Comparison of ENCODE assay signal across 25 cellular contexts in genomic region chr19:16015805-16016173, GRCh38.
DNase-seq lines count a peak whose midpoint lies in the region; ATAC-seq, FAIRE-seq and TF ChIP-seq lines count a peak whose summit lies in the region.
"Had no signal": no experiment of that assay in that cellular context is flagged by ENCODE, and none has a peak within 500 bp of the region (broad histone marks: within the 10 kb centered on the region; RNA-seq: fewer than 3 reads in every experiment).

No MANE protein-coding gene starts in this region.

- H3K9me2 ChIP-seq in SK-N-SH: no peaks in the 10 kb centered on the region

- DNase-seq in SK-N-SH (peak; percentile 6), kidney (peak; percentile 45), dedifferentiated amniotic fluid mesenchymal stem cell (ENCODE audit: extremely low spot score) (no peak)
- no peak for DNase-seq in activated naive CD4-positive, alpha-beta T cell treated with anti-CD3 and anti-CD28 coated beads, Interleukin-2, amount 50 U/mL, for 72 hours (ENCODE audit: low spot score in 2 of 2)
- DNase-seq in activated naive CD4-positive, alpha-beta T cell (lab: John Stamatoyannopoulos, UW): no peak
- DNase-seq in stimulated activated effector memory CD8-positive, alpha-beta T cell treated with anti-CD3 and anti-CD28 coated beads, Interleukin-12 subunit alpha, Interleukin-12 subunit beta, amount 100 ng/mL, for 72 hours (ENCODE audit: low spot score in 2 of 2): no peak
- DNase-seq in stimulated activated CD4-positive, alpha-beta T cell treated with anti-CD3 and anti-CD28 coated beads, Interleukin-4, amount 100 ng/mL, for 1 hour: no peak
- DNase-seq: CD8-positive, alpha-beta memory T cell; DMS79 treated with DMSO at 0.1 percent for 48 hours; GF-D8; NCI-H1048; NCI-H1417; NCI-H1694; NCI-H2029 treated with DMSO at 0.1 percent for 48 hours; NCI-H2227 treated with DMSO at 0.1 percent for 48 hours; NCI-H526 treated with DMSO at 0.1 percent for 48 hours; Right ventricle myocardium superior; RPMI8226 had no signal

- no peaks in the 10 kb centered on the region for H3K36me3 Mint-ChIP-seq in activated naive CD4-positive, alpha-beta T cell treated with anti-CD3 and anti-CD28 coated beads, Interleukin-2, amount 50 U/mL, for 72 hours
- H3K36me3 Mint-ChIP-seq in stimulated activated effector memory CD8-positive, alpha-beta T cell treated with anti-CD3 and anti-CD28 coated beads, Interleukin-12 subunit alpha, Interleukin-12 subunit beta, amount 100 ng/mL, for 72 hours: no peaks in the 10 kb centered on the region
- H3K36me3 Mint-ChIP-seq: CD8-positive, alpha-beta memory T cell had no signal

- 60% methylated on average over 1 of the region's 3 CpGs for whole genome bisulfite sequencing in SK-N-SH (ENCODE audit: low lambda C conversion rate)

- TF ChIP-seq EP300 in SK-N-SH (IDR thresholded peaks at IDR 0.05; ENCODE audit: borderline replicate concordance in 1 of 2, low read depth in 1 of 2, low read length in 1 of 2): no peak

- H3K4me1 Mint-ChIP-seq in stimulated activated effector memory CD8-positive, alpha-beta T cell treated with anti-CD3 and anti-CD28 coated beads, Interleukin-12 subunit alpha, Interleukin-12 subunit beta, amount 100 ng/mL, for 72 hours: no peaks in the 10 kb centered on the region
- H3K4me1 Mint-ChIP-seq: B cell; CD8-positive, alpha-beta memory T cell had no signal

- FAIRE-seq in kidney (lab: Jason Lieb, UNC): no peak
- FAIRE-seq: GM12891, GM19239, H54 had no signal

- no peaks in the 10 kb centered on the region for H3K79me2 ChIP-seq in SK-N-SH (ENCODE audit: insufficient read depth)

- CTCF ChIA-PET in SK-N-SH (lab: Yijun Ruan, JAX): no interaction called here

- no peaks in the 10 kb centered on the region; the same call in 1 of the 2 replicates for H3K27me3 ChIP-seq in SK-N-SH (ENCODE audit: insufficient read depth)

- H3K9me3 Mint-ChIP-seq in activated naive CD4-positive, alpha-beta T cell treated with anti-CD3 and anti-CD28 coated beads, Interleukin-2, amount 50 U/mL, for 72 hours: no peaks in the 10 kb centered on the region
- H3K9me3 Mint-ChIP-seq in stimulated activated effector memory CD8-positive, alpha-beta T cell treated with anti-CD3 and anti-CD28 coated beads, Interleukin-12 subunit alpha, Interleukin-12 subunit beta, amount 100 ng/mL, for 72 hours: no peaks in the 10 kb centered on the region
- H3K9me3 Mint-ChIP-seq: CD8-positive, alpha-beta memory T cell had no signal

- TF ChIP-seq CTCF in SK-N-SH (IDR thresholded peaks at IDR 0.05) (no peak), kidney (IDR thresholded peaks at IDR 0.05; ENCODE audit: borderline replicate concordance, extremely low read depth, insufficient read depth) (no peak)

- H3K9ac ChIP-seq in SK-N-SH (no peak overlapping the region), kidney (ENCODE audit: low read length in 2 of 2) (no peak overlapping the region)

- H4K20me1 ChIP-seq in SK-N-SH (ENCODE audit: insufficient read depth): no peaks in the 10 kb centered on the region

- POLR2A ChIA-PET in SK-N-SH (lab: Yijun Ruan, JAX): no interaction called here

- no peak for ATAC-seq in SK-N-SH treated with all-trans-retinoic acid at 6 μM for 48 hours
- ATAC-seq in activated naive CD4-positive, alpha-beta T cell treated with anti-CD3 and anti-CD28 coated beads, Interleukin-2, amount 50 U/mL, for 72 hours: no peak
- ATAC-seq in stimulated activated effector memory CD8-positive, alpha-beta T cell treated with anti-CD3 and anti-CD28 coated beads, Interleukin-12 subunit alpha, Interleukin-12 subunit beta, amount 100 ng/mL, for 72 hours: no peak

- H3K27ac ChIP-seq in SK-N-SH (ENCODE audit: low read depth in 2 of 2, low read length in 1 of 2) (no peak overlapping the region), kidney (ENCODE audit: low read depth in 2 of 2, low read length in 2 of 2) (no peak overlapping the region)
- H3K27ac ChIP-seq: 22Rv1, C4-2B had no signal

- no peaks in the 10 kb centered on the region for H3F3A ChIP-seq in SK-N-SH (replicated peaks; ENCODE audit: insufficient read depth)

- H3K4me3 Mint-ChIP-seq in stimulated activated effector memory CD8-positive, alpha-beta T cell treated with anti-CD3 and anti-CD28 coated beads, Interleukin-12 subunit alpha, Interleukin-12 subunit beta, amount 100 ng/mL, for 72 hours: no peak overlapping the region
- H3K4me3 Mint-ChIP-seq: B cell; CD8-positive, alpha-beta memory T cell had no signal

- no peak overlapping the region for H2AFZ ChIP-seq in SK-N-SH (ENCODE audit: low read depth)

- H3K9me3 ChIP-seq in SK-N-SH (no peaks in the 10 kb centered on the region), kidney (ENCODE audit: control insufficient read depth in 1 of 2, low read length in 2 of 2) (no peaks in the 10 kb centered on the region)

- H3K27ac Mint-ChIP-seq in activated naive CD4-positive, alpha-beta T cell treated with anti-CD3 and anti-CD28 coated beads, Interleukin-2, amount 50 U/mL, for 72 hours: peak overlapping the region; percentile 50 to 67
- H3K27ac Mint-ChIP-seq in stimulated activated effector memory CD8-positive, alpha-beta T cell treated with anti-CD3 and anti-CD28 coated beads, Interleukin-12 subunit alpha, Interleukin-12 subunit beta, amount 100 ng/mL, for 72 hours: peak overlapping the region; percentile 50
- H3K27ac Mint-ChIP-seq: B cell had no signal

- no peaks in the 10 kb centered on the region for H3K4me1 ChIP-seq in SK-N-SH (ENCODE audit: control insufficient read depth in 1 of 2, insufficient read depth in 2 of 2, low read depth in 1 of 2, low read length in 1 of 2)
- H3K4me1 ChIP-seq in kidney (ENCODE audit: control insufficient read depth in 1 of 2, insufficient read depth in 1 of 2, low read depth in 1 of 2, low read length in 2 of 2): no peaks in the 10 kb centered on the region

- H3K36me3 ChIP-seq in SK-N-SH (replicated peaks in 1 of 2; ENCODE audit: control insufficient read depth in 1 of 2, insufficient read depth in 2 of 2, low read length in 1 of 2) (no peaks in the 10 kb centered on the region), kidney (ENCODE audit: control insufficient read depth in 1 of 2, insufficient read depth in 2 of 2, low read length in 2 of 2) (no peaks in the 10 kb centered on the region)

- TF ChIP-seq RAD21 in SK-N-SH (IDR thresholded peaks at IDR 0.05; ENCODE audit: low read length): no peak

- intact Hi-C loops in kidney (cut with DNase I): no loop called here

- H3K4me3 ChIP-seq in SK-N-SH (ENCODE audit: low read depth in 2 of 2, low read length in 1 of 2) (no peak overlapping the region), kidney (ENCODE audit: low read length in 2 of 2) (no peak overlapping the region)

- H3K4me2 ChIP-seq in SK-N-SH: no peak overlapping the region

TF ChIP-seq in SK-N-SH, 30 proteins besides CTCF, POLR2A, EP300 and RAD21 (continues in another document):
- TF ChIP-seq TAF1 (IDR thresholded peaks at IDR 0.05; ENCODE audit: borderline replicate concordance, low read depth, low read length) (no peak), MXI1 (IDR thresholded peaks at IDR 0.05; ENCODE audit: low read depth, low read length) (no peak), ZBTB33 (IDR thresholded peaks at IDR 0.05; ENCODE audit: borderline replicate concordance, low read depth) (no peak)

TF ChIP-seq in SK-N-SH treated with all-trans-retinoic acid at 6 μM for 48 hours, 23 proteins besides CTCF, POLR2A, EP300 and RAD21:
- TF ChIP-seq ZC3H10 (CRISPR knock-in tag; IDR thresholded peaks at IDR 0.05): no peak
- TF ChIP-seq ZNF70 (CRISPR knock-in tag; IDR thresholded peaks at IDR 0.05): no peak
- TF ChIP-seq ARNTL (CRISPR knock-in tag; IDR thresholded peaks at IDR 0.05; ENCODE audit: borderline replicate concordance, low read depth): no peak

Comparison
In these comparisons a context has a peak if more than half of its experiments do, and no peak if none do; other contexts are left out.
1. DNase-seq: peak in SK-N-SH (single experiment) and kidney (single experiment); none in activated naive CD4-positive, alpha-beta T cell treated with anti-CD3 and anti-CD28 coated beads, Interleukin-2, amount 50 U/mL, for 72 hours (0 of 2), activated naive CD4-positive, alpha-beta T cell (0 of 4), stimulated activated effector memory CD8-positive, alpha-beta T cell treated with anti-CD3 and anti-CD28 coated beads, Interleukin-12 subunit alpha, Interleukin-12 subunit beta, amount 100 ng/mL, for 72 hours (0 of 2), dedifferentiated amniotic fluid mesenchymal stem cell (single experiment) and stimulated activated CD4-positive, alpha-beta T cell treated with anti-CD3 and anti-CD28 coated beads, Interleukin-4, amount 100 ng/mL, for 1 hour (single experiment).